ENCODE assay signal across 18 cellular contexts in genomic region chr5:69329905-69330489, GRCh38.
"Had no signal": no experiment of that assay in that cellular context is flagged by ENCODE, and none has a peak within 500 bp of the region (broad histone marks: within the 10 kb centered on the region; RNA-seq: fewer than 3 reads in every experiment).

No MANE protein-coding gene starts in this region.

- H3K36me3 ChIP-seq: adrenal gland, gastrocnemius medialis, heart right ventricle, tibial nerve had no signal

- H3K27me3 Mint-ChIP-seq: activated CD4-positive, alpha-beta T cell treated with anti-CD3 and anti-CD28 coated beads, Interleukin-2, amount 10 ng/mL, durations not matched to agents 7 days and 5 days; stimulated activated memory B cell treated with anti-CD40 and anti-IgM and Interleukin-4, amounts not matched to agents 10 μg/mL and 1 μg/mL and 100 μg/mL, for 72 hours had no signal

- H3K9me3 ChIP-seq: adrenal gland, gastrocnemius medialis, heart right ventricle, tibial nerve had no signal

- H3K4me3 ChIP-seq: adrenal gland, gastrocnemius medialis, heart right ventricle, smooth muscle cell, tibial nerve had no signal

- H3K27ac Mint-ChIP-seq: activated CD4-positive, alpha-beta T cell treated with anti-CD3 and anti-CD28 coated beads, Interleukin-2, amount 10 ng/mL, durations not matched to agents 7 days and 5 days; activated T-helper 2 cell treated with anti-CD3 and anti-CD28 coated beads, Interferon-gamma antibody, Interleukin-2, Interleukin-4, amounts not matched to agents 10 μg/mL and 5 μg/mL and 100 μg/mL, durations not matched to agents 14 hours and 24 hours and 36 hours; stimulated activated memory B cell treated with anti-CD40 and anti-IgM and Interleukin-4, amounts not matched to agents 10 μg/mL and 1 μg/mL and 100 μg/mL, for 72 hours had no signal

- ATAC-seq: gastrocnemius medialis; heart right ventricle; left ventricle myocardium superior; right cardiac atrium; stimulated activated memory B cell treated with anti-CD40 and anti-IgM and Interleukin-4, amounts not matched to agents 10 μg/mL and 1 μg/mL and 100 μg/mL, for 72 hours; WTC11 had no signal

- H3K4me2 ChIP-seq: smooth muscle cell had no signal

- DNase-seq: activated CD4-positive, alpha-beta T cell treated with anti-CD3 and anti-CD28 coated beads, Interleukin-2, amount 10 ng/mL, durations not matched to agents 7 days and 5 days; activated naive CD4-positive, alpha-beta T cell treated with anti-CD3 and anti-CD28 coated beads, Interleukin-2, amount 50 U/mL, for 16 hours; central memory CD4-positive, alpha-beta T cell; cortex of kidney; effector CD8-positive, alpha-beta T cell; gastrocnemius medialis; heart right ventricle; left ventricle myocardium superior; right cardiac atrium had no signal

- FAIRE-seq: keratinocyte had no signal

- H3K36me3 Mint-ChIP-seq: WTC11 had no signal

- H3K27me3 ChIP-seq: adrenal gland, gastrocnemius medialis, heart right ventricle, tibial nerve had no signal

- H3K9me3 Mint-ChIP-seq: activated CD4-positive, alpha-beta T cell treated with anti-CD3 and anti-CD28 coated beads, Interleukin-2, amount 10 ng/mL, durations not matched to agents 7 days and 5 days; neural crest cell; stimulated activated memory B cell treated with anti-CD40 and anti-IgM and Interleukin-4, amounts not matched to agents 10 μg/mL and 1 μg/mL and 100 μg/mL, for 72 hours; WTC11 had no signal

- H3K27ac ChIP-seq: adrenal gland, epithelial cell of prostate, gastrocnemius medialis, heart right ventricle, tibial nerve had no signal

- H3K4me3 Mint-ChIP-seq: activated CD4-positive, alpha-beta T cell treated with anti-CD3 and anti-CD28 coated beads, Interleukin-2, amount 10 ng/mL, durations not matched to agents 7 days and 5 days; neural crest cell; stimulated activated memory B cell treated with anti-CD40 and anti-IgM and Interleukin-4, amounts not matched to agents 10 μg/mL and 1 μg/mL and 100 μg/mL, for 72 hours; WTC11 had no signal
